3 cellular contexts compared by ENCODE assay signal in the genomic region with DNA sequence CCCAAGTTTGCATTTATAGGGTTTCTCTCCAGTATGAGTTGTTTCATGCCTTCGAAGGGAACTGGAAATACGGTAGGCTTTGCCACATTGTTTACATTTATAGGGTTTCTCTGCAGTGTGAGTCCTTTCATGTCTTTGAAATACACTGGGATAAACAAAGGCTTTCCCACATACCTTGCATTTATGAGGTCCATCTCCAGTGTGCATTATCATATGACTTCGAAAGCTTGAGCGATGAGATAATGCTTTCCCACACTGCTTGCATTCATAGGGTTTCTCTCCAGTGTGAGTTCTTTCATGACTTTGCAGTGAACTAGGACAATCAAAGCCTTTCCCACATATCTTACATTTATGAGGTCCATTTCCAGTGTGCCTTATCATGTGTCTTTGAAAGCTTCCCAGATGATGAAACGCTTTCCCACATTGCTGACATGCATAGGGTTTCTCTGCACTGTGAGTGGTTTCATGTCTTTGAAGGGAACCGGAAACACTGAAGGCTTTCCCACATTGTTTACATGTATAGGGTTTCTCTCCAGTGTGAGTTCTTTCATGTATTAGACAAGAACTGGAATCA.
TF ChIP-seq lines count a peak whose summit lies in the region.

No MANE protein-coding gene starts in this region.

TF ChIP-seq in HCT116, 20 proteins besides CTCF, POLR2A, EP300 and RAD21:
- TF ChIP-seq ZNF274 (IDR thresholded peaks at IDR 0.05; ENCODE audit: low read depth, low read length): peak; percentile 45

TF ChIP-seq in GM12878, 131 proteins besides CTCF, POLR2A, EP300 and RAD21:
- TF ChIP-seq CBX5 (IDR thresholded peaks at IDR 0.05; ENCODE audit: low read depth): peak; percentile 30; the same call in 1 of the 2 replicates
TF ChIP-seq in GM12878: peak in this region for 1; not testable (repeated sequence) for 130.

TF ChIP-seq in H1, 55 proteins besides CTCF, POLR2A, EP300 and RAD21:
- TF ChIP-seq ZNF274 (IDR thresholded peaks at IDR 0.05; ENCODE audit: borderline replicate concordance, extremely low read depth, low read length): peak; percentile 56; the same call in 1 of the 2 replicates
